8 cellular contexts compared by ENCODE assay signal in the genomic region with DNA sequence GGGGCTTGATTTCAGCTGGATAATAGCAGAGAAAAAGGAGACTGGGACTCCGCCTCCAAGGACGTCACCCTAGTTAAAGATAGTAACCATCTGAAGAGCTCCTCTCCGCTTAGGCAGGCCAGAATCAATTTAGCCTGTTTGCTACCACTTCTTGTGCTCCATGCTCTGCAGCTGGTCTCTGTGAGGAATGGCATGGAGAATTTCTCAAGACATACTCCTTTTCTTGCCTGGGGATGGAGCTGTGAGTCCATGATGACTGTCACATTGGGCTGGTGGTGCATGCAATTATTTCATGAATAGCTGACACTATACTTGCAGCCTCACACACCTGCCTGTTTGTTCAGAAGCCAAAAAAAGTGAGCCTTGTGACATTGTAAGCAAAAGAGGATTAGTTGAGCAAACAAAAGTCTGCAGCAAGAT.
DNase-seq lines count a peak whose midpoint lies in the region; TF ChIP-seq lines count a peak whose summit lies in the region.

No MANE protein-coding gene starts in this region.

- H3K27ac Mint-ChIP-seq in activated CD4-positive, alpha-beta T cell treated with anti-CD3 and anti-CD28 coated beads, Interleukin-2, amount 10 ng/mL, durations not matched to agents 24 days and 14 days = no peak overlapping the region
- H3K27ac Mint-ChIP-seq in activated CD4-positive, alpha-beta T cell treated with anti-CD3 and anti-CD28 coated beads, Interleukin-2, amount 10 ng/mL, durations not matched to agents 7 days and 5 days = no peak overlapping the region

- H3K27me3 ChIP-seq in vagina = no peaks in the 10 kb centered on the region

- no peak overlapping the region for H3K4me3 Mint-ChIP-seq in activated CD4-positive, alpha-beta T cell treated with anti-CD3 and anti-CD28 coated beads, Interleukin-2, amount 10 ng/mL, durations not matched to agents 24 days and 14 days
- no peak overlapping the region for H3K4me3 Mint-ChIP-seq in activated CD4-positive, alpha-beta T cell treated with anti-CD3 and anti-CD28 coated beads, Interleukin-2, amount 10 ng/mL, durations not matched to agents 7 days and 5 days

- H3K27me3 Mint-ChIP-seq in activated CD4-positive, alpha-beta T cell treated with anti-CD3 and anti-CD28 coated beads, Interleukin-2, amount 10 ng/mL, durations not matched to agents 24 days and 14 days = no peaks in the 10 kb centered on the region
- no peaks in the 10 kb centered on the region for H3K27me3 Mint-ChIP-seq in activated CD4-positive, alpha-beta T cell treated with anti-CD3 and anti-CD28 coated beads, Interleukin-2, amount 10 ng/mL, durations not matched to agents 7 days and 5 days

- H3K27ac ChIP-seq in vagina = no peak overlapping the region

- no peaks in the 10 kb centered on the region for H3K36me3 Mint-ChIP-seq in activated CD4-positive, alpha-beta T cell treated with anti-CD3 and anti-CD28 coated beads, Interleukin-2, amount 10 ng/mL, durations not matched to agents 24 days and 14 days (ENCODE audit: low read depth)
- no peaks in the 10 kb centered on the region for H3K36me3 Mint-ChIP-seq in activated CD4-positive, alpha-beta T cell treated with anti-CD3 and anti-CD28 coated beads, Interleukin-2, amount 10 ng/mL, durations not matched to agents 7 days and 5 days (ENCODE audit: low read depth)

- no peaks in the 10 kb centered on the region for H3K4me1 Mint-ChIP-seq in activated CD4-positive, alpha-beta T cell treated with anti-CD3 and anti-CD28 coated beads, Interleukin-2, amount 10 ng/mL, durations not matched to agents 24 days and 14 days
- no peaks in the 10 kb centered on the region for H3K4me1 Mint-ChIP-seq in activated CD4-positive, alpha-beta T cell treated with anti-CD3 and anti-CD28 coated beads, Interleukin-2, amount 10 ng/mL, durations not matched to agents 7 days and 5 days

- DNase-seq in activated CD4-positive, alpha-beta T cell treated with anti-CD3 and anti-CD28 coated beads, Interleukin-2, amount 10 ng/mL, durations not matched to agents 24 days and 14 days = peak; percentile 65
- DNase-seq in activated CD4-positive, alpha-beta T cell treated with anti-CD3 and anti-CD28 coated beads, Interleukin-2, amount 10 ng/mL, durations not matched to agents 7 days and 5 days = no peak
- DNase-seq in NCI-H2171 treated with DMSO at 0.1 percent for 48 hours (lab: John Stamatoyannopoulos, UW) = peak; percentile 83
- DNase-seq in dermis blood vessel endothelial cell = peak; percentile 34
- peak; percentile 43 for DNase-seq in skeletal muscle cell (ENCODE audit: low read depth)
- no peak for DNase-seq in vagina (ENCODE audit: extremely low spot score in 2 of 2)
- no peak for DNase-seq in dedifferentiated amniotic fluid mesenchymal stem cell (ENCODE audit: extremely low spot score)
- DNase-seq in activated CD8-positive, alpha-beta memory T cell treated with anti-CD3 and anti-CD28 coated beads for 24 hours = no peak

- H3K4me3 ChIP-seq in skeletal muscle cell (ENCODE audit: low read depth, low read length) (no peak overlapping the region), vagina (no peak overlapping the region)

- peaks cover 9% of the 10 kb centered on the region for H3K9me3 Mint-ChIP-seq in activated CD4-positive, alpha-beta T cell treated with anti-CD3 and anti-CD28 coated beads, Interleukin-2, amount 10 ng/mL, durations not matched to agents 24 days and 14 days
- peaks cover 3% of the 10 kb centered on the region for H3K9me3 Mint-ChIP-seq in activated CD4-positive, alpha-beta T cell treated with anti-CD3 and anti-CD28 coated beads, Interleukin-2, amount 10 ng/mL, durations not matched to agents 7 days and 5 days

- H3K4me1 ChIP-seq in vagina = no peaks in the 10 kb centered on the region

- no peaks in the 10 kb centered on the region for H3K36me3 ChIP-seq in vagina

- no peak for TF ChIP-seq CTCF in vagina (IDR thresholded peaks at IDR 0.05)

- intact Hi-C loops in activated CD4-positive, alpha-beta T cell treated with anti-CD3 and anti-CD28 coated beads, Interleukin-2, amount 10 ng/mL, durations not matched to agents 24 days and 14 days (cut with micrococcal nuclease) = no loop called here
- intact Hi-C loops in vagina (cut with DNase I) = no loop called here

- H3K9me3 ChIP-seq in vagina = no peaks in the 10 kb centered on the region

- no peak for TF ChIP-seq POLR2A in vagina (IDR thresholded peaks at IDR 0.05)

- CTCF ChIA-PET in activated CD4-positive, alpha-beta T cell treated with anti-CD3 and anti-CD28 coated beads, Interleukin-2, amount 10 ng/mL, durations not matched to agents 7 days and 5 days (lab: Charles Lee) = interaction anchor here (0.8 to 3.1 kb wide), 5 partner anchors 9 to 134 kb away, joined by 3 to 17 read pairs (median 4); no protein-coding TSS in a partner anchor

- POLR2A ChIA-PET in activated CD4-positive, alpha-beta T cell treated with anti-CD3 and anti-CD28 coated beads, Interleukin-2, amount 10 ng/mL, durations not matched to agents 7 days and 5 days (lab: Charles Lee) = no interaction called here

Comparison
In these comparisons a context has a peak if more than half of its experiments do, and no peak if none do; other contexts are left out.
1. DNase-seq: peak in activated CD4-positive, alpha-beta T cell treated with anti-CD3 and anti-CD28 coated beads, Interleukin-2, amount 10 ng/mL, durations not matched to agents 24 days and 14 days (single experiment), NCI-H2171 treated with DMSO at 0.1 percent for 48 hours (single experiment), dermis blood vessel endothelial cell (single experiment) and skeletal muscle cell (single experiment); none in activated CD4-positive, alpha-beta T cell treated with anti-CD3 and anti-CD28 coated beads, Interleukin-2, amount 10 ng/mL, durations not matched to agents 7 days and 5 days (single experiment), vagina (0 of 2), dedifferentiated amniotic fluid mesenchymal stem cell (single experiment) and activated CD8-positive, alpha-beta memory T cell treated with anti-CD3 and anti-CD28 coated beads for 24 hours (single experiment).